ENCODE assay signal across 1 cellular context in genomic region chr1:192488058-192488457, GRCh38.
TF ChIP-seq lines count a peak whose summit lies in the region.

No MANE protein-coding gene starts in this region.

TF ChIP-seq in GM23338, 12 proteins besides CTCF, POLR2A, EP300 and RAD21 (continued from another document):
- TF ChIP-seq, protein P1, sequence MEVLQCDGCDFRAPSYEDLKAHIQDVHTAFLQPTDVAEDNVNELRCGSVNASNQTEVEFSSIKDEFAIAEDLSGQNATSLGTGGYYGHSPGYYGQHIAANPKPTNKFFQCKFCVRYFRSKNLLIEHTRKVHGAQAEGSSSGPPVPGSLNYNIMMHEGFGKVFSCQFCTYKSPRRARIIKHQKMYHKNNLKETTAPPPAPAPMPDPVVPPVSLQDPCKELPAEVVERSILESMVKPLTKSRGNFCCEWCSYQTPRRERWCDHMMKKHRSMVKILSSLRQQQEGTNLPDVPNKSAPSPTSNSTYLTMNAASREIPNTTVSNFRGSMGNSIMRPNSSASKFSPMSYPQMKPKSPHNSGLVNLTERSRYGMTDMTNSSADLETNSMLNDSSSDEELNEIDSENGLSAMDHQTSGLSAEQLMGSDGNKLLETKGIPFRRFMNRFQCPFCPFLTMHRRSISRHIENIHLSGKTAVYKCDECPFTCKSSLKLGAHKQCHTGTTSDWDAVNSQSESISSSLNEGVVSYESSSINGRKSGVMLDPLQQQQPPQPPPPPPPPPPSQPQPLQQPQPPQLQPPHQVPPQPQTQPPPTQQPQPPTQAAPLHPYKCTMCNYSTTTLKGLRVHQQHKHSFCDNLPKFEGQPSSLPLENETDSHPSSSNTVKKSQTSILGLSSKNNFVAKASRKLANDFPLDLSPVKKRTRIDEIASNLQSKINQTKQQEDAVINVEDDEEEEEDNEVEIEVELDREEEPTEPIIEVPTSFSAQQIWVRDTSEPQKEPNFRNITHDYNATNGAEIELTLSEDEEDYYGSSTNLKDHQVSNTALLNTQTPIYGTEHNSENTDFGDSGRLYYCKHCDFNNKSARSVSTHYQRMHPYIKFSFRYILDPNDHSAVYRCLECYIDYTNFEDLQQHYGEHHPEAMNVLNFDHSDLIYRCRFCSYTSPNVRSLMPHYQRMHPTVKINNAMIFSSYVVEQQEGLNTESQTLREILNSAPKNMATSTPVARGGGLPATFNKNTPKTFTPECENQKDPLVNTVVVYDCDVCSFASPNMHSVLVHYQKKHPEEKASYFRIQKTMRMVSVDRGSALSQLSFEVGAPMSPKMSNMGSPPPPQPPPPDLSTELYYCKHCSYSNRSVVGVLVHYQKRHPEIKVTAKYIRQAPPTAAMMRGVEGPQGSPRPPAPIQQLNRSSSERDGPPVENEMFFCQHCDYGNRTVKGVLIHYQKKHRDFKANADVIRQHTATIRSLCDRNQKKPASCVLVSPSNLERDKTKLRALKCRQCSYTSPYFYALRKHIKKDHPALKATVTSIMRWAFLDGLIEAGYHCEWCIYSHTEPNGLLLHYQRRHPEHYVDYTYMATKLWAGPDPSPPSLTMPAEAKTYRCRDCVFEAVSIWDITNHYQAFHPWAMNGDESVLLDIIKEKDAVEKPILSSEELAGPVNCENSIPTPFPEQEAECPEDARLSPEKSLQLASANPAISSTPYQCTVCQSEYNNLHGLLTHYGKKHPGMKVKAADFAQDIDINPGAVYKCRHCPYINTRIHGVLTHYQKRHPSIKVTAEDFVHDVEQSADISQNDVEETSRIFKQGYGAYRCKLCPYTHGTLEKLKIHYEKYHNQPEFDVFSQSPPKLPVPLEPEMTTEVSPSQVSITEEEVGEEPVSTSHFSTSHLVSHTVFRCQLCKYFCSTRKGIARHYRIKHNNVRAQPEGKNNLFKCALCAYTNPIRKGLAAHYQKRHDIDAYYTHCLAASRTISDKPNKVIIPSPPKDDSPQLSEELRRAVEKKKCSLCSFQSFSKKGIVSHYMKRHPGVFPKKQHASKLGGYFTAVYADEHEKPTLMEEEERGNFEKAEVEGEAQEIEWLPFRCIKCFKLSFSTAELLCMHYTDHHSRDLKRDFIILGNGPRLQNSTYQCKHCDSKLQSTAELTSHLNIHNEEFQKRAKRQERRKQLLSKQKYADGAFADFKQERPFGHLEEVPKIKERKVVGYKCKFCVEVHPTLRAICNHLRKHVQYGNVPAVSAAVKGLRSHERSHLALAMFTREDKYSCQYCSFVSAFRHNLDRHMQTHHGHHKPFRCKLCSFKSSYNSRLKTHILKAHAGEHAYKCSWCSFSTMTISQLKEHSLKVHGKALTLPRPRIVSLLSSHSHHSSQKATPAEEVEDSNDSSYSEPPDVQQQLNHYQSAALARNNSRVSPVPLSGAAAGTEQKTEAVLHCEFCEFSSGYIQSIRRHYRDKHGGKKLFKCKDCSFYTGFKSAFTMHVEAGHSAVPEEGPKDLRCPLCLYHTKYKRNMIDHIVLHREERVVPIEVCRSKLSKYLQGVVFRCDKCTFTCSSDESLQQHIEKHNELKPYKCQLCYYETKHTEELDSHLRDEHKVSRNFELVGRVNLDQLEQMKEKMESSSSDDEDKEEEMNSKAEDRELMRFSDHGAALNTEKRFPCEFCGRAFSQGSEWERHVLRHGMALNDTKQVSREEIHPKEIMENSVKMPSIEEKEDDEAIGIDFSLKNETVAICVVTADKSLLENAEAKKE (CRISPR knock-in tag; IDR thresholded peaks at IDR 0.05) = no peak
